Comparison of ENCODE assay signal across 8 cellular contexts in the genomic region with DNA sequence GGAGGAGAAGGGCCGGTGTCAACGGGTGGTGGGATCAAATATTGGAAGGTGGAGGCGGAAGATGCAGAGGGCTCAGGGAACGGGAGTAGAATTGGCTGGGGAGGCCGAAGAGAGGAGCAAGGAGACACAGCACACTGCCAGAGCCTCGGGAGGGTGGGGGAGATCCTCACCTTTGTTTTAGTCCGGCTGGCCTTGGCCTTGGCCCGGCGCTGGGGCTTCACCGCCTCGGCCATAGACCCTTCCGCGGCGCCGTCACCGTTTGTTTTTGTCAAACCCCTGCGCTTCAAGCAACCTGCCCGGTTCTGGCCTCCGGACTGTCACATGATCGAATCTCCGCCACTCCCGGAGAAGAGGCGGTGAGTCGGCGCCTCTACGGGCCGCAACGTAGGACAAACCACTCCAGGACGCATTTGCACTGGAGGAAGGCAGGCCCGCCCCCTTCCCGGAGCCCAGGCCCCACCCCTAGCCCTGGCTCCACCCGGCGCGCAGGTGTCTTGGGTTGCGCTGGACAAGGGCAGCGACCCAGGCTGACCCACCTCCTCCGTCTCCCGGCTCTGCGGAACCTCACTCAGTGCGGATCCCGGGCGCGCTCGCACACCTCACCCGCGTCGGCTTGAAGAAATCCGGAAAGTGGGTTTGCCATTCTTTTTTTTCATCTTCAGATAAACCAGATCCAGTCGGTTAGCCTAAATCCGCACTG. TPM values are rescaled to one million over a fixed set of nuclear protein-coding genes. Genes with fewer than 3 reads are reported as not detected.
DNase-seq lines count a peak whose midpoint lies in the region; ATAC-seq and TF ChIP-seq lines count a peak whose summit lies in the region.

A gene with protein sequence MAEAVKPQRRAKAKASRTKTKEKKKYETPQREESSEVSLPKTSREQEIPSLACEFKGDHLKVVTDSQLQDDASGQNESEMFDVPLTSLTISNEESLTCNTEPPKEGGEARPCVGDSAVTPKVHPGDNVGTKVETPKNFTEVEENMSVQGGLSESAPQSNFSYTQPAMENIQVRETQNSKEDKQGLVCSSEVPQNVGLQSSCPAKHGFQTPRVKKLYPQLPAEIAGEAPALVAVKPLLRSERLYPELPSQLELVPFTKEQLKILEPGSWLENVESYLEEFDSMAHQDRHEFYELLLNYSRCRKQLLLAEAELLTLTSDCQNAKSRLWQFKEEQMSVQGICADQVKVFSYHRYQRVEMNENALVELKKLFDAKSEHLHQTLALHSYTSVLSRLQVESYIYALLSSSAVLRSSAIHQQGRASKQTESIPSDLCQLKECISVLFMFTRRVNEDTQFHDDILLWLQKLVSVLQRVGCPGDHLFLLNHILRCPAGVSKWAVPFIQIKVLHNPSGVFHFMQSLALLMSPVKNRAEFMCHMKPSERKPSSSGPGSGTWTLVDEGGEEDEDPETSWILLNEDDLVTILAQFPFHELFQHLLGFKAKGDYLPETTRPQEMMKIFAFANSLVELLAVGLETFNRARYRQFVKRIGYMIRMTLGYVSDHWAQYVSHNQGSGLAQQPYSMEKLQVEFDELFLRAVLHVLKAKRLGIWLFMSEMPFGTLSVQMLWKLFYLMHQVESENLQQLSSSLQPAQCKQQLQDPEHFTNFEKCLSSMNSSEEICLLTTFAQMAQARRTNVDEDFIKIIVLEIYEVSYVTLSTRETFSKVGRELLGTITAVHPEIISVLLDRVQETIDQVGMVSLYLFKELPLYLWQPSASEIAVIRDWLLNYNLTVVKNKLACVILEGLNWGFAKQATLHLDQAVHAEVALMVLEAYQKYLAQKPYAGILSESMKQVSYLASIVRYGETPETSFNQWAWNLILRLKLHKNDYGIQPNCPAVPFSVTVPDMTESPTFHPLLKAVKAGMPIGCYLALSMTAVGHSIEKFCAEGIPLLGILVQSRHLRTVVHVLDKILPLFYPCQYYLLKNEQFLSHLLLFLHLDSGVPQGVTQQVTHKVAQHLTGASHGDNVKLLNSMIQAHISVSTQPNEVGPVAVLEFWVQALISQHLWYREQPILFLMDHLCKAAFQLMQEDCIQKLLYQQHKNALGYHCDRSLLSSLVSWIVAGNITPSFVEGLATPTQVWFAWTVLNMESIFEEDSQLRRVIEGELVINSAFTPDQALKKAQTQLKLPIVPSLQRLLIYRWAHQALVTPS (N-terminal part only) (minus strand): TSS at position 323 of the 700 bp plus-strand sequence. CDS start 90 bp downstream, at position 233.

- H3K4me1 Mint-ChIP-seq in nephron, result peaks cover 7% of the 10 kb centered on the region

- no peak for TF ChIP-seq CTCF in nephron (IDR thresholded peaks at IDR 0.05; ENCODE audit: unreplicated experiment in 3 of 3)

- H3K4me3 Mint-ChIP-seq in nephron, result peak within 1 kb of the TSS; percentile 97 to 98 (median 97)

- H3K4me3 ChIP-seq in HAP-1 (peak within 1 kb of the TSS; percentile 81), MG63 (peak within 1 kb of the TSS; percentile 93)

- peak within 1 kb of the TSS; percentile 76 to 96 (median 90) for H3K27ac Mint-ChIP-seq in nephron

- H3K27me3 Mint-ChIP-seq in nephron (ENCODE audit: low read depth), result peaks cover 4% of the 10 kb centered on the region

- H3K4me1 ChIP-seq in HAP-1, result peaks cover 2% of the 10 kb centered on the region; the same call in 1 of the 2 replicates

- peak; percentile 98 for ATAC-seq in stimulated activated naive CD8-positive, alpha-beta T cell treated with anti-CD3 and anti-CD28 coated beads, Interleukin-15, Interleukin-2, amounts not matched to agents 100 U/mL and 50 U/mL, for 24 hours

- no peaks in the 10 kb centered on the region for H3K9me3 Mint-ChIP-seq in nephron

- in situ Hi-C loops in G401 (cut with HindIII; ENCODE audit: low sequenced_read_pairs) (no loop called here), HAP-1 (cut with MboI; ENCODE audit: low sequenced_read_pairs) (no loop called here)

- H3K36me3 ChIP-seq in HAP-1 (replicated peaks), result no peaks in the 10 kb centered on the region
- peaks cover 33% of the 10 kb centered on the region for H3K36me3 ChIP-seq in MG63

- peaks cover 10% of the 10 kb centered on the region for H3K36me3 Mint-ChIP-seq in nephron (ENCODE audit: low read depth)

- H3K27me3 ChIP-seq in HAP-1 (ENCODE audit: low read depth), result peaks cover 3% of the 10 kb centered on the region; the same call in 1 of the 2 replicates
- no peaks in the 10 kb centered on the region for H3K27me3 ChIP-seq in MG63

- peak; percentile 96 for DNase-seq in G401 (ENCODE audit: low spot score)
- peak; percentile 95 to 96 for DNase-seq in HAP-1 (ENCODE audit: low spot score in 2 of 2)
- DNase-seq in MG63, result peak; percentile 96
- peak; percentile 90 for DNase-seq in SHP77 treated with DMSO at 0.1 percent for 48 hours (lab: John Stamatoyannopoulos, UW)
- peak; percentile 89 for DNase-seq in activated effector memory CD4-positive, alpha-beta T cell treated with Interleukin-2 at 50 U/mL for 16 hours
- peak; percentile 85 for DNase-seq in fibroblast of the conjunctiva (ENCODE audit: low read depth)
- DNase-seq in stimulated activated naive CD8-positive, alpha-beta T cell treated with anti-CD3 and anti-CD28 coated beads, Interleukin-15, Interleukin-2, amounts not matched to agents 100 U/mL and 50 U/mL, for 24 hours, result peak; percentile 93

- H3K9me3 ChIP-seq in HAP-1 (no peaks in the 10 kb centered on the region), MG63 (no peaks in the 10 kb centered on the region)

RNA-seq across cellular contexts. Expression of the gene that starts here (rescaled TPM):
- total RNA-seq in G401 (2014; rRNA removed; shearing (Covaris generic)), result 4.6 and 5.8 TPM in 2 replicates
- total RNA-seq in MG63 (2014; rRNA removed; shearing (Covaris generic); ENCODE audit: low replicate concordance), result 9.4 and 14.2 TPM in 2 replicates

Comparison
In these comparisons a context has a peak if more than half of its experiments do, and no peak if none do; other contexts are left out.
1. Peak in every context shown above with its lines: DNase-seq, ATAC-seq and H3K4me3 ChIP-seq.